24 cellular contexts compared by ENCODE assay signal in genomic region chr7:116811768-116812167, GRCh38.
"Had no signal": no experiment of that assay in that cellular context is flagged by ENCODE, and none has a peak within 500 bp of the region (broad histone marks: within the 10 kb centered on the region; RNA-seq: fewer than 3 reads in every experiment).

No MANE protein-coding gene starts in this region.

- H3K9me3 Mint-ChIP-seq: activated CD4-positive, alpha-beta memory T cell treated with anti-CD3 and anti-CD28 coated beads, Interleukin-2, amount 10 ng/mL, durations not matched to agents 7 days and 5 days; activated naive CD4-positive, alpha-beta T cell treated with anti-CD3 and anti-CD28 coated beads for 36 hours; activated T-helper 17 cell treated with anti-CD3 and anti-CD28 coated beads, Interleukin-2, amount 50 U/mL, for 72 hours; brain; central memory CD8-positive, alpha-beta T cell; T-cell had no signal

- H3K27me3 Mint-ChIP-seq: activated naive CD8-positive, alpha-beta T cell; central memory CD8-positive, alpha-beta T cell had no signal

- ATAC-seq: activated CD4-positive, alpha-beta T cell treated with anti-CD3 and anti-CD28 coated beads for 36 hours; activated T-helper 17 cell treated with anti-CD3 and anti-CD28 coated beads, Interleukin-2, amount 50 U/mL, for 72 hours; T-cell had no signal

- H3K4me3 ChIP-seq: SK-N-MC had no signal

- DNase-seq: activated CD4-positive, alpha-beta memory T cell treated with anti-CD3 and anti-CD28 coated beads, Interleukin-2, amount 10 ng/mL, durations not matched to agents 7 days and 5 days; activated CD4-positive, alpha-beta T cell treated with anti-CD3 and anti-CD28 coated beads for 36 hours; activated CD4-positive, alpha-beta T cell treated with anti-CD3 and anti-CD28 coated beads, Interleukin-2, amount 50 U/mL, for 1 hour; activated gamma-delta T cell; activated naive CD4-positive, alpha-beta T cell treated with anti-CD3 and anti-CD28 coated beads for 36 hours; activated T-cell treated with anti-CD3 and anti-CD28 coated beads for 4 hours; activated T-cell treated with anti-CD3 and anti-CD28 coated beads, Interleukin-2, amount 50 U/mL, for 48 hours; amygdala; NCI-H1105 treated with DMSO at 0.1 percent for 48 hours; NCI-H1436 treated with DMSO at 0.1 percent for 48 hours; NCI-H187; NCI-H510A treated with DMSO at 0.1 percent for 48 hours; NCI-H69; NK-92 treated with Interleukin-12 subunit alpha and Interleukin-12 subunit beta, amount 100 ng/mL, for 24 hours; OCI-M1; SHP77 treated with DMSO at 0.1 percent for 48 hours; T-cell; T-helper 2 cell; T1000 had no signal

- H3K27ac ChIP-seq: SK-N-MC had no signal

- H3K36me3 Mint-ChIP-seq: activated naive CD8-positive, alpha-beta T cell; brain; T-cell had no signal

- H3K27ac Mint-ChIP-seq: activated CD4-positive, alpha-beta memory T cell treated with anti-CD3 and anti-CD28 coated beads, Interleukin-2, amount 10 ng/mL, durations not matched to agents 7 days and 5 days; activated CD4-positive, alpha-beta T cell treated with anti-CD3 and anti-CD28 coated beads for 36 hours; activated naive CD4-positive, alpha-beta T cell treated with anti-CD3 and anti-CD28 coated beads for 36 hours; activated naive CD8-positive, alpha-beta T cell; activated T-helper 17 cell treated with anti-CD3 and anti-CD28 coated beads, Interleukin-2, amount 50 U/mL, for 72 hours; T-cell had no signal

- H3K4me1 Mint-ChIP-seq: activated CD4-positive, alpha-beta memory T cell treated with anti-CD3 and anti-CD28 coated beads, Interleukin-2, amount 10 ng/mL, durations not matched to agents 7 days and 5 days; activated CD4-positive, alpha-beta T cell treated with anti-CD3 and anti-CD28 coated beads for 36 hours; activated T-helper 17 cell treated with anti-CD3 and anti-CD28 coated beads, Interleukin-2, amount 50 U/mL, for 72 hours; central memory CD8-positive, alpha-beta T cell; T-cell had no signal

- H3K4me3 Mint-ChIP-seq: activated CD4-positive, alpha-beta memory T cell treated with anti-CD3 and anti-CD28 coated beads, Interleukin-2, amount 10 ng/mL, durations not matched to agents 7 days and 5 days; activated CD4-positive, alpha-beta T cell treated with anti-CD3 and anti-CD28 coated beads for 36 hours; activated naive CD4-positive, alpha-beta T cell treated with anti-CD3 and anti-CD28 coated beads for 36 hours; activated naive CD8-positive, alpha-beta T cell; activated T-helper 17 cell treated with anti-CD3 and anti-CD28 coated beads, Interleukin-2, amount 50 U/mL, for 72 hours; brain; central memory CD8-positive, alpha-beta T cell; T-cell had no signal
